ENCODE assay signal across 19 cellular contexts in the genomic region with DNA sequence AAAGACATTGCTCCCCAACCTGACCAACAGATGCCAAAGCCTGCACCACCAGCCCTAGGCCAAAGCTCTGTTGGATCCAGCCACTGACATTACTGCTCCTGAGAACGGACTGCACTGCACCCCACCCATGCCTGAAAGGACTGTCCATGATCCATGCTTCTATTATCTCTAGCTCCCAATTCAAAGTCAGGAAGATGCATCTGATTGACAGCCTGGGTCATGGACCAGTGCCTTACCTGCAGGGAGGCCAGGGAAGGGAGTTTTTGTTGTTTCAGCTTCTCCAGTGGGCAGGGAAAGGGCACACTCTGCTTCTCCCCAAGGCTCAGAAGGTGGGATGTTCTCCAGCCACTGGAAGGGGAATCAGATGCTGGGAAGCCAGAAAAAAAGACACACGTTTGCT. TPM values are rescaled to one million over a fixed set of nuclear protein-coding genes. Genes with fewer than 3 reads are reported as not detected.
DNase-seq lines count a peak whose midpoint lies in the region; ATAC-seq and TF ChIP-seq lines count a peak whose summit lies in the region.
"Had no signal": no experiment of that assay in that cellular context is flagged by ENCODE, and none has a peak within 500 bp of the region (broad histone marks: within the 10 kb centered on the region; RNA-seq: fewer than 3 reads in every experiment).

No MANE protein-coding gene starts in this region.

- H3K27ac Mint-ChIP-seq in activated CD8-positive, alpha-beta memory T cell treated with anti-CD3 and anti-CD28 coated beads, Interleukin-2, amount 10 ng/mL, durations not matched to agents 7 days and 5 days, result peak overlapping the region; percentile 58
- H3K27ac Mint-ChIP-seq in chondrocyte (ENCODE audit: unreplicated experiment), result no peak overlapping the region

- in situ Hi-C loops in GM13977 (cut with MboI; ENCODE audit: low pct_unique_long_range_greater_than_20kb, low sequenced_read_pairs, unreplicated experiment), result no loop called here

- H3K9me3 Mint-ChIP-seq in activated CD8-positive, alpha-beta memory T cell treated with anti-CD3 and anti-CD28 coated beads, Interleukin-2, amount 10 ng/mL, durations not matched to agents 7 days and 5 days (ENCODE audit: low read depth), result no peaks in the 10 kb centered on the region
- no peaks in the 10 kb centered on the region for H3K9me3 Mint-ChIP-seq in chondrocyte (ENCODE audit: low read depth)

- H3K36me3 Mint-ChIP-seq in activated CD8-positive, alpha-beta memory T cell treated with anti-CD3 and anti-CD28 coated beads, Interleukin-2, amount 10 ng/mL, durations not matched to agents 7 days and 5 days, result no peaks in the 10 kb centered on the region
- H3K36me3 Mint-ChIP-seq in chondrocyte (ENCODE audit: low read depth), result peaks cover 1% of the 10 kb centered on the region
- H3K36me3 Mint-ChIP-seq: CD14-positive monocyte had no signal

- ATAC-seq in GM18907 (IDR thresholded peaks at IDR 0.05; ENCODE audit: unreplicated experiment), result peak; percentile 26
- ATAC-seq in activated CD8-positive, alpha-beta memory T cell treated with anti-CD3 and anti-CD28 coated beads, Interleukin-2, amount 10 ng/mL, durations not matched to agents 7 days and 5 days, result peak; percentile 37
- ATAC-seq in GM19455 (IDR thresholded peaks at IDR 0.05; ENCODE audit: unreplicated experiment), result no peak
- no peak for ATAC-seq in GM18519 (IDR thresholded peaks at IDR 0.05; ENCODE audit: low FRiP score, unreplicated experiment)
- ATAC-seq: PC-3, SK-N-SH treated with all-trans-retinoic acid at 6 μM for 48 hours had no signal

- TF ChIP-seq CTCF in GM13977 (IDR thresholded peaks at IDR 0.05; ENCODE audit: extremely low read depth, insufficient read depth, missing control alignments) (no peak), chondrocyte (IDR thresholded peaks at IDR 0.05) (no peak)

- peaks cover 29% of the 10 kb centered on the region for H3K4me1 Mint-ChIP-seq in activated CD8-positive, alpha-beta memory T cell treated with anti-CD3 and anti-CD28 coated beads, Interleukin-2, amount 10 ng/mL, durations not matched to agents 7 days and 5 days
- peaks cover 9% of the 10 kb centered on the region for H3K4me1 Mint-ChIP-seq in chondrocyte (ENCODE audit: low read depth)

- DNase-seq in GM13977 (ENCODE audit: low spot score), result peak; percentile 3
- peak; percentile 46 for DNase-seq in activated CD8-positive, alpha-beta memory T cell treated with anti-CD3 and anti-CD28 coated beads, Interleukin-2, amount 10 ng/mL, durations not matched to agents 7 days and 5 days
- DNase-seq in mesenteric fat pad (ENCODE audit: low spot score), result peak; percentile 45
- DNase-seq in chondrocyte (ENCODE audit: low spot score), result no peak
- DNase-seq: ACHN, AML-193, DND-41, KBM-7, NCI-H1436, NCI-H1930, NCI-H226, PC-3, RPMI8226, SHP77 treated with DMSO at 0.1 percent for 48 hours had no signal

- CTCF ChIA-PET in activated CD8-positive, alpha-beta memory T cell treated with anti-CD3 and anti-CD28 coated beads, Interleukin-2, amount 10 ng/mL, durations not matched to agents 7 days and 5 days (lab: Charles Lee), result interaction anchor here (1.0 to 2.1 kb wide), 7 partner anchors 12 to 205 kb away, joined by 3 to 7 read pairs (median 4); no protein-coding TSS in a partner anchor

- H3K27me3 Mint-ChIP-seq in activated CD8-positive, alpha-beta memory T cell treated with anti-CD3 and anti-CD28 coated beads, Interleukin-2, amount 10 ng/mL, durations not matched to agents 7 days and 5 days, result peaks cover 71% of the 10 kb centered on the region
- peaks cover 37% of the 10 kb centered on the region for H3K27me3 Mint-ChIP-seq in chondrocyte (ENCODE audit: low read depth)

- H3K4me3 Mint-ChIP-seq in activated CD8-positive, alpha-beta memory T cell treated with anti-CD3 and anti-CD28 coated beads, Interleukin-2, amount 10 ng/mL, durations not matched to agents 7 days and 5 days, result no peak overlapping the region
- no peak overlapping the region for H3K4me3 Mint-ChIP-seq in chondrocyte (ENCODE audit: unreplicated experiment)

RNA-seq across cellular contexts. Expression of a gene that starts 4.8 kb away (rescaled TPM):
- total RNA-seq in activated CD8-positive, alpha-beta memory T cell treated with anti-CD3 and anti-CD28 coated beads, Interleukin-2, amount 10 ng/mL, durations not matched to agents 7 days and 5 days, result 1 to 10 TPM; 2.5 to 4.6 TPM
- total RNA-seq in mesenteric fat pad (11.2 TPM), chondrocyte (32.9 to 35.1 TPM (median 35.0 TPM) in 3 replicates)

Comparison
In these comparisons a context has a peak if more than half of its experiments do, and no peak if none do; other contexts are left out.
1. ATAC-seq: peak in GM18907 (single experiment) and activated CD8-positive, alpha-beta memory T cell treated with anti-CD3 and anti-CD28 coated beads, Interleukin-2, amount 10 ng/mL, durations not matched to agents 7 days and 5 days (single experiment); none in GM19455 (single experiment) and GM18519 (single experiment).